Comparison of ENCODE assay signal across 14 cellular contexts in the genomic region with DNA sequence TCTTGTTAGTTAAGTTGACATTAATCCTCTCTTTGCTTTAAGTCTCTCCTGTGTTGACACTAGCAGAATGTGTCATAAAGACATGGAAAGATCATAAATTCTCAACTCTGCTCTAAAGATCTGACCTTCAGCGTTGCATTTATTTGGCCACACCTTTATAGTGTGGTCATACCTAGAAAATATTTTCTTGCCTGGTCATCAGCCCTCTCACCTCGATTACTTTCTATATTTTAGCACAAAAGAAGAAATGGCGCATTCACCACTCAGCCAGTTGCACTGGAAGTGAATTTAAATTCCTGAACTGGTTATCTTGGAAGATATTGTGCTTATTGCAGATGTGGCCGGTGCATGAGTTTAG.
DNase-seq lines count a peak whose midpoint lies in the region; ATAC-seq and TF ChIP-seq lines count a peak whose summit lies in the region.
"Had no signal": no experiment of that assay in that cellular context is flagged by ENCODE, and none has a peak within 500 bp of the region (broad histone marks: within the 10 kb centered on the region; RNA-seq: fewer than 3 reads in every experiment).

No MANE protein-coding gene starts in this region.

- DNase-seq in activated CD4-positive, alpha-beta T cell treated with anti-CD3 and anti-CD28 coated beads for 36 hours = no peak
- no peak for DNase-seq in activated CD4-positive, alpha-beta T cell treated with anti-CD3 and anti-CD28 coated beads for 4 hours
- no peak for DNase-seq in activated naive CD8-positive, alpha-beta T cell treated with anti-CD3 and anti-CD28 coated beads for 36 hours
- DNase-seq in NCI-H2171 treated with DMSO at 0.1 percent for 48 hours (lab: John Stamatoyannopoulos, UW) = no peak
- DNase-seq in stimulated activated naive CD4-positive, alpha-beta T cell (lab: John Stamatoyannopoulos, UW) = no peak
- DNase-seq: H7, islet precursor cell, NCI-H2107, ovary, substantia nigra had no signal

- H3K27ac ChIP-seq in HEK293 (ENCODE audit: extremely low read depth, low read depth, low read length) (no peak overlapping the region), mucosa of rectum (ENCODE audit: low read depth in 2 of 2, low read length in 2 of 2) (peak overlapping the region; percentile 89 to 93)
- H3K27ac ChIP-seq: ovary had no signal

- peak overlapping the region in 1 of 2 donors; percentile 52 for H3K9ac ChIP-seq in mucosa of rectum (ENCODE audit: low read depth in 1 of 2, low read length in 2 of 2)

- TF ChIP-seq CTCF in HEK293 (tag by site-specific recombination; IDR thresholded peaks at IDR 0.05) = no peak

- H3K4me1 ChIP-seq in HEK293 (ENCODE audit: control insufficient read depth, insufficient read depth, low read length) = peaks cover 14% of the 10 kb centered on the region
- peaks cover 11 to 37% of the 10 kb centered on the region in 2 donors for H3K4me1 ChIP-seq in mucosa of rectum (ENCODE audit: control insufficient read depth in 2 of 2, insufficient read depth in 2 of 2, low read length in 2 of 2)

- H3K27me3 Mint-ChIP-seq in activated CD4-positive, alpha-beta T cell treated with anti-CD3 and anti-CD28 coated beads for 36 hours = peaks cover 2% of the 10 kb centered on the region
- H3K27me3 Mint-ChIP-seq in activated naive CD8-positive, alpha-beta T cell treated with anti-CD3 and anti-CD28 coated beads for 36 hours = no peaks in the 10 kb centered on the region
- H3K27me3 Mint-ChIP-seq: activated naive CD4-positive, alpha-beta T cell treated with anti-CD3 and anti-CD28 coated beads, Interleukin-2, amount 10 ng/mL, durations not matched to agents 7 days and 5 days had no signal

- H3K36me3 Mint-ChIP-seq in activated CD4-positive, alpha-beta T cell treated with anti-CD3 and anti-CD28 coated beads for 36 hours (ENCODE audit: low read depth) = no peaks in the 10 kb centered on the region
- H3K36me3 Mint-ChIP-seq in activated naive CD8-positive, alpha-beta T cell treated with anti-CD3 and anti-CD28 coated beads for 36 hours = no peaks in the 10 kb centered on the region
- H3K36me3 Mint-ChIP-seq: activated naive CD4-positive, alpha-beta T cell treated with anti-CD3 and anti-CD28 coated beads, Interleukin-2, amount 10 ng/mL, durations not matched to agents 7 days and 5 days had no signal

- H3K4me3 ChIP-seq in HEK293 (ENCODE audit: low read depth, low read length) (no peak overlapping the region), mucosa of rectum (ENCODE audit: low read length in 2 of 2) (peak overlapping the region; percentile 20 to 61)
- H3K4me3 ChIP-seq: ovary had no signal

- intact Hi-C loops in activated CD4-positive, alpha-beta T cell treated with anti-CD3 and anti-CD28 coated beads for 36 hours (cut with DNase I, micrococcal nuclease) = loop anchor here in 1 of 2 experiments (2.0 to 10.0 kb wide), 2 partner anchors 90 to 160 kb away; no protein-coding TSS in a partner anchor

- POLR2A ChIA-PET in activated CD4-positive, alpha-beta T cell treated with anti-CD3 and anti-CD28 coated beads for 36 hours (lab: Charles Lee) = interaction anchor here (0.8 to 1.0 kb wide), 2 partner anchors 8 to 11 kb away, joined by 4 to 5 read pairs; no protein-coding TSS in a partner anchor
- POLR2A ChIA-PET in HEK293 (lab: Yijun Ruan, JAX) = no interaction called here

- CTCF ChIA-PET in activated CD4-positive, alpha-beta T cell treated with anti-CD3 and anti-CD28 coated beads for 36 hours (lab: Charles Lee) = interaction anchor here (0.8 to 1.7 kb wide), 4 partner anchors 32 to 218 kb away, joined by 3 to 7 read pairs (median 4); no protein-coding TSS in a partner anchor
- CTCF ChIA-PET in HEK293 (lab: Yijun Ruan, JAX) = interaction anchor here (1.1 kb wide), 1 partner anchor 29 kb away, joined by 4 read pairs; no protein-coding TSS in a partner anchor

- H3K27me3 ChIP-seq in mucosa of rectum (ENCODE audit: control insufficient read depth in 2 of 2, insufficient read depth in 2 of 2, low read length in 2 of 2) = no peaks in the 10 kb centered on the region
- H3K27me3 ChIP-seq: ovary had no signal

- ATAC-seq in activated CD4-positive, alpha-beta T cell treated with anti-CD3 and anti-CD28 coated beads for 36 hours = no peak
- ATAC-seq in HG03565 (IDR thresholded peaks at IDR 0.05; ENCODE audit: unreplicated experiment) = no peak

- H3K9me3 Mint-ChIP-seq in activated CD4-positive, alpha-beta T cell treated with anti-CD3 and anti-CD28 coated beads for 36 hours (ENCODE audit: low read depth) = no peaks in the 10 kb centered on the region
- H3K9me3 Mint-ChIP-seq in activated naive CD8-positive, alpha-beta T cell treated with anti-CD3 and anti-CD28 coated beads for 36 hours = peaks cover 5% of the 10 kb centered on the region
- H3K9me3 Mint-ChIP-seq: activated naive CD4-positive, alpha-beta T cell treated with anti-CD3 and anti-CD28 coated beads, Interleukin-2, amount 10 ng/mL, durations not matched to agents 7 days and 5 days had no signal

- peak overlapping the region; percentile 7 for H3K27ac Mint-ChIP-seq in activated CD4-positive, alpha-beta T cell treated with anti-CD3 and anti-CD28 coated beads for 36 hours
- peak overlapping the region; percentile 93 for H3K27ac Mint-ChIP-seq in activated naive CD8-positive, alpha-beta T cell treated with anti-CD3 and anti-CD28 coated beads for 36 hours
- H3K27ac Mint-ChIP-seq: activated naive CD4-positive, alpha-beta T cell treated with anti-CD3 and anti-CD28 coated beads, Interleukin-2, amount 10 ng/mL, durations not matched to agents 7 days and 5 days had no signal

- no peaks in the 10 kb centered on the region for H3K9me3 ChIP-seq in HEK293 (ENCODE audit: control insufficient read depth, insufficient read depth, low read depth, low read length)
- no peaks in the 10 kb centered on the region for H3K9me3 ChIP-seq in mucosa of rectum (ENCODE audit: control insufficient read depth in 2 of 2, low read length in 2 of 2)
- H3K9me3 ChIP-seq: ovary had no signal

- no peaks in the 10 kb centered on the region for H3K36me3 ChIP-seq in HEK293 (ENCODE audit: control insufficient read depth in 2 of 2, insufficient read depth in 1 of 2, low read length in 2 of 2)
- no peaks in the 10 kb centered on the region for H3K36me3 ChIP-seq in mucosa of rectum (ENCODE audit: control insufficient read depth in 2 of 2, insufficient read depth in 2 of 2, low read length in 2 of 2)
- H3K36me3 ChIP-seq: ovary had no signal

- peaks cover 67% of the 10 kb centered on the region for H3K4me1 Mint-ChIP-seq in activated CD4-positive, alpha-beta T cell treated with anti-CD3 and anti-CD28 coated beads for 36 hours
- peaks cover 69% of the 10 kb centered on the region for H3K4me1 Mint-ChIP-seq in activated naive CD8-positive, alpha-beta T cell treated with anti-CD3 and anti-CD28 coated beads for 36 hours

- no peak overlapping the region for H3K4me3 Mint-ChIP-seq in activated CD4-positive, alpha-beta T cell treated with anti-CD3 and anti-CD28 coated beads for 36 hours
- peak overlapping the region; percentile 40 for H3K4me3 Mint-ChIP-seq in activated naive CD8-positive, alpha-beta T cell treated with anti-CD3 and anti-CD28 coated beads for 36 hours
- H3K4me3 Mint-ChIP-seq: activated naive CD4-positive, alpha-beta T cell treated with anti-CD3 and anti-CD28 coated beads, Interleukin-2, amount 10 ng/mL, durations not matched to agents 7 days and 5 days had no signal

TF ChIP-seq in HEK293, 187 proteins besides CTCF, POLR2A, EP300 and RAD21:
- TF ChIP-seq ZNF394 (tag by site-specific recombination; IDR thresholded peaks at IDR 0.05; ENCODE audit: borderline replicate concordance) = no peak
- peak; percentile 6; the same call in 1 of the 2 replicates for TF ChIP-seq SP3 (tag by site-specific recombination; IDR thresholded peaks at IDR 0.05)
